24 cellular contexts compared by ENCODE assay signal in genomic region chr15:82146558-82146957, GRCh38.
DNase-seq lines count a peak whose midpoint lies in the region; ATAC-seq, FAIRE-seq and TF ChIP-seq lines count a peak whose summit lies in the region.
"Had no signal": no experiment of that assay in that cellular context is flagged by ENCODE, and none has a peak within 500 bp of the region (broad histone marks: within the 10 kb centered on the region; RNA-seq: fewer than 3 reads in every experiment).

No MANE protein-coding gene starts in this region.

- no peak overlapping the region for H2BK5ac ChIP-seq in mesenchymal stem cell (ENCODE audit: low read depth, low read length, poor library complexity, severe bottlenecking)

- WGBS in SK-N-SH (ENCODE audit: low lambda C conversion rate), result 90% methylated on average over 3 of the region's 3 CpGs
- 89% methylated on average over 2 of the region's 3 CpGs for WGBS in mesenchymal stem cell
- 96% methylated on average over 3 of the region's 3 CpGs for WGBS in thymus

- no peak overlapping the region for H2AFZ ChIP-seq in SK-N-SH (ENCODE audit: low read depth)
- H2AFZ ChIP-seq in mesenchymal stem cell (ENCODE audit: low read depth, low read length), result no peak overlapping the region
- H2AFZ ChIP-seq: neural progenitor cell had no signal

- H3K9me3 ChIP-seq in SK-N-SH, result no peaks in the 10 kb centered on the region
- H3K9me3 ChIP-seq in mesenchymal stem cell (ENCODE audit: control insufficient read depth, low read length), result no peaks in the 10 kb centered on the region
- H3K9me3 ChIP-seq in thymus (ENCODE audit: control insufficient read depth), result no peaks in the 10 kb centered on the region
- H3K9me3 ChIP-seq: body of pancreas, mucosa of descending colon, sigmoid colon, upper lobe of left lung had no signal

- no peaks in the 10 kb centered on the region for H3K4me1 Mint-ChIP-seq in activated CD4-positive, alpha-beta memory T cell treated with anti-CD3 and anti-CD28 coated beads, Interleukin-2, amount 10 ng/mL, durations not matched to agents 7 days and 5 days
- H3K4me1 Mint-ChIP-seq: activated B cell treated with CpG ODN at 0.5 μM for 24 hours; activated naive CD8-positive, alpha-beta T cell treated with anti-CD3 and anti-CD28 coated beads, Interleukin-2, amount 50 U/mL, for 24 hours; CD8-positive, alpha-beta memory T cell; neural progenitor cell had no signal

- H3K36me3 Mint-ChIP-seq in activated CD4-positive, alpha-beta memory T cell treated with anti-CD3 and anti-CD28 coated beads, Interleukin-2, amount 10 ng/mL, durations not matched to agents 7 days and 5 days (ENCODE audit: low read depth), result peaks cover 11% of the 10 kb centered on the region

- H3K4me1 ChIP-seq in SK-N-SH (ENCODE audit: control insufficient read depth in 1 of 2, insufficient read depth in 2 of 2, low read depth in 1 of 2, low read length in 1 of 2), result no peaks in the 10 kb centered on the region; a peak in 1 of 4 replicates
- H3K4me1 ChIP-seq in mesenchymal stem cell (ENCODE audit: control insufficient read depth, insufficient read depth, low read depth, low read length), result peaks cover 2% of the 10 kb centered on the region
- H3K4me1 ChIP-seq in thymus (ENCODE audit: control insufficient read depth, insufficient read depth, low read length), result no peaks in the 10 kb centered on the region
- H3K4me1 ChIP-seq: body of pancreas, neural progenitor cell, sigmoid colon, upper lobe of left lung had no signal

- DNase-seq in SK-N-SH (no peak), brain microvascular endothelial cell (no peak), mesenchymal stem cell (no peak), RCC 7860 (ENCODE audit: low spot score) (no peak)
- DNase-seq in activated CD4-positive, alpha-beta memory T cell treated with anti-CD3 and anti-CD28 coated beads, Interleukin-2, amount 10 ng/mL, durations not matched to agents 7 days and 5 days, result no peak
- DNase-seq: activated B cell treated with CpG ODN at 0.5 μM for 24 hours; activated CD4-positive, alpha-beta memory T cell treated with anti-CD3 and anti-CD28 coated beads for 36 hours; activated gamma-delta T cell; activated naive CD8-positive, alpha-beta T cell treated with anti-CD3 and anti-CD28 coated beads, Interleukin-2, amount 50 U/mL, for 24 hours; CD8-positive, alpha-beta memory T cell; DMS153; Kasumi-1; mucosa of descending colon; NCI-H1694 treated with DMSO at 0.1 percent for 48 hours; NCI-H69; sigmoid colon; upper lobe of left lung had no signal

- no peaks in the 10 kb centered on the region for H3K27me3 Mint-ChIP-seq in activated CD4-positive, alpha-beta memory T cell treated with anti-CD3 and anti-CD28 coated beads, Interleukin-2, amount 10 ng/mL, durations not matched to agents 7 days and 5 days
- H3K27me3 Mint-ChIP-seq: activated B cell treated with CpG ODN at 0.5 μM for 24 hours; activated CD4-positive, alpha-beta memory T cell treated with anti-CD3 and anti-CD28 coated beads for 36 hours; activated naive CD8-positive, alpha-beta T cell treated with anti-CD3 and anti-CD28 coated beads, Interleukin-2, amount 50 U/mL, for 24 hours; CD8-positive, alpha-beta memory T cell had no signal

- no peak overlapping the region for H2BK15ac ChIP-seq in mesenchymal stem cell (ENCODE audit: low read depth, poor library complexity, severe bottlenecking)

- CTCF ChIA-PET in SK-N-SH (lab: Yijun Ruan, JAX), result no interaction called here
- CTCF ChIA-PET in activated CD4-positive, alpha-beta memory T cell treated with anti-CD3 and anti-CD28 coated beads, Interleukin-2, amount 10 ng/mL, durations not matched to agents 7 days and 5 days (lab: Charles Lee), result no interaction called here

- H3K79me2 ChIP-seq in SK-N-SH (ENCODE audit: insufficient read depth), result no peaks in the 10 kb centered on the region

- H3K9me3 Mint-ChIP-seq in activated CD4-positive, alpha-beta memory T cell treated with anti-CD3 and anti-CD28 coated beads, Interleukin-2, amount 10 ng/mL, durations not matched to agents 7 days and 5 days, result no peaks in the 10 kb centered on the region
- H3K9me3 Mint-ChIP-seq: activated B cell treated with CpG ODN at 0.5 μM for 24 hours; activated CD4-positive, alpha-beta memory T cell treated with anti-CD3 and anti-CD28 coated beads for 36 hours; activated naive CD8-positive, alpha-beta T cell treated with anti-CD3 and anti-CD28 coated beads, Interleukin-2, amount 50 U/mL, for 24 hours; CD8-positive, alpha-beta memory T cell; neural progenitor cell had no signal

- H3K36me3 ChIP-seq in SK-N-SH (replicated peaks in 1 of 2; ENCODE audit: control insufficient read depth in 1 of 2, insufficient read depth in 2 of 2, low read length in 1 of 2) (peaks cover 12 to 34% of the 10 kb centered on the region in 2 experiments), brain microvascular endothelial cell (replicated peaks) (no peaks in the 10 kb centered on the region), mesenchymal stem cell (ENCODE audit: control insufficient read depth in 1 of 2, insufficient read depth in 2 of 2, low read depth in 1 of 2, low read length in 2 of 2) (peaks cover 6 to 54% of the 10 kb centered on the region in 2 experiments), thymus (ENCODE audit: control insufficient read depth, insufficient read depth) (peaks cover 7% of the 10 kb centered on the region)
- H3K36me3 ChIP-seq: neural progenitor cell had no signal

- H3K27ac ChIP-seq in SK-N-SH (ENCODE audit: low read depth in 2 of 2, low read length in 1 of 2) (peak overlapping the region in 1 of 2 experiments; percentile 58; a peak in 2 of 4 replicates), brain microvascular endothelial cell (peak overlapping the region; percentile 86), mesenchymal stem cell (ENCODE audit: low read length, poor library complexity, severe bottlenecking) (peak overlapping the region; percentile 22), thymus (ENCODE audit: low read depth) (peak overlapping the region; percentile 11)
- H3K27ac ChIP-seq: 22Rv1, body of pancreas, neural progenitor cell, upper lobe of left lung had no signal

- H3K79me1 ChIP-seq in mesenchymal stem cell (replicated peaks; ENCODE audit: low read length, poor library complexity, severe bottlenecking), result no peaks in the 10 kb centered on the region

- no peak overlapping the region for H2BK12ac ChIP-seq in mesenchymal stem cell (ENCODE audit: low read length in 2 of 2)

- no peaks in the 10 kb centered on the region for H3K27me3 ChIP-seq in SK-N-SH (ENCODE audit: insufficient read depth)
- no peaks in the 10 kb centered on the region for H3K27me3 ChIP-seq in brain microvascular endothelial cell (replicated peaks)
- H3K27me3 ChIP-seq in mesenchymal stem cell (ENCODE audit: control insufficient read depth in 1 of 2, insufficient read depth in 1 of 2, low read length in 2 of 2), result no peaks in the 10 kb centered on the region
- H3K27me3 ChIP-seq in thymus (ENCODE audit: control insufficient read depth, insufficient read depth), result no peaks in the 10 kb centered on the region
- H3K27me3 ChIP-seq: body of pancreas, neural progenitor cell, sigmoid colon, upper lobe of left lung had no signal

- H4K20me1 ChIP-seq in SK-N-SH (ENCODE audit: insufficient read depth), result no peaks in the 10 kb centered on the region

- TF ChIP-seq RAD21 in SK-N-SH (IDR thresholded peaks at IDR 0.05; ENCODE audit: low read length), result no peak

- H3K9me2 ChIP-seq in SK-N-SH, result no peaks in the 10 kb centered on the region

- no peak for TF ChIP-seq CTCF in SK-N-SH (IDR thresholded peaks at IDR 0.05)
- no peak for TF ChIP-seq CTCF in brain microvascular endothelial cell (IDR thresholded peaks at IDR 0.05; ENCODE audit: low read depth, low read length, missing control alignments)

- H3K27ac Mint-ChIP-seq in activated CD4-positive, alpha-beta memory T cell treated with anti-CD3 and anti-CD28 coated beads, Interleukin-2, amount 10 ng/mL, durations not matched to agents 7 days and 5 days, result no peak overlapping the region
- H3K27ac Mint-ChIP-seq: activated CD4-positive, alpha-beta memory T cell treated with anti-CD3 and anti-CD28 coated beads for 36 hours; activated naive CD8-positive, alpha-beta T cell treated with anti-CD3 and anti-CD28 coated beads, Interleukin-2, amount 50 U/mL, for 24 hours; CD8-positive, alpha-beta memory T cell; neural progenitor cell had no signal

- in situ Hi-C loops in brain microvascular endothelial cell (cut with HindIII; ENCODE audit: low pct_ligation_motif_present, low sequenced_read_pairs), result no loop called here

- no peak overlapping the region for H3K14ac ChIP-seq in mesenchymal stem cell (ENCODE audit: low read length in 2 of 2)

- TF ChIP-seq EP300 in SK-N-SH (IDR thresholded peaks at IDR 0.05; ENCODE audit: borderline replicate concordance in 1 of 2, low read depth in 1 of 2, low read length in 1 of 2), result no peak

- no peak overlapping the region for H3K18ac ChIP-seq in mesenchymal stem cell (ENCODE audit: low read depth in 1 of 2, low read length in 2 of 2)

- no peak overlapping the region for H4K91ac ChIP-seq in mesenchymal stem cell (ENCODE audit: low read length)

- no peak for FAIRE-seq in RCC 7860 (lab: Jason Lieb, UNC)
- FAIRE-seq: frontal cortex had no signal

- H2AK5ac ChIP-seq in mesenchymal stem cell (ENCODE audit: low read length, severe bottlenecking), result no peak overlapping the region

- H3K4me3 ChIP-seq in SK-N-SH (ENCODE audit: low read depth in 2 of 2, low read length in 1 of 2), result no peak overlapping the region
- H3K4me3 ChIP-seq in brain microvascular endothelial cell (ENCODE audit: low read depth, low read length), result no peak overlapping the region
- no peak overlapping the region for H3K4me3 ChIP-seq in mesenchymal stem cell (ENCODE audit: insufficient read depth in 1 of 2, low read depth in 1 of 2, low read length in 2 of 2)
- no peak overlapping the region for H3K4me3 ChIP-seq in thymus (ENCODE audit: low read length)
- H3K4me3 ChIP-seq: body of pancreas, mucosa of descending colon, neural progenitor cell, sigmoid colon, upper lobe of left lung had no signal

- H2BK120ac ChIP-seq in mesenchymal stem cell (ENCODE audit: low read depth, low read length), result no peak overlapping the region

- POLR2A ChIA-PET in SK-N-SH (lab: Yijun Ruan, JAX), result no interaction called here
- POLR2A ChIA-PET in activated CD4-positive, alpha-beta memory T cell treated with anti-CD3 and anti-CD28 coated beads, Interleukin-2, amount 10 ng/mL, durations not matched to agents 7 days and 5 days (lab: Charles Lee), result no interaction called here

- no peak overlapping the region for H3K4me3 Mint-ChIP-seq in activated CD4-positive, alpha-beta memory T cell treated with anti-CD3 and anti-CD28 coated beads, Interleukin-2, amount 10 ng/mL, durations not matched to agents 7 days and 5 days
- H3K4me3 Mint-ChIP-seq: activated B cell treated with CpG ODN at 0.5 μM for 24 hours; activated CD4-positive, alpha-beta memory T cell treated with anti-CD3 and anti-CD28 coated beads for 36 hours; activated naive CD8-positive, alpha-beta T cell treated with anti-CD3 and anti-CD28 coated beads, Interleukin-2, amount 50 U/mL, for 24 hours; CD8-positive, alpha-beta memory T cell; neural progenitor cell had no signal

- H3F3A ChIP-seq in SK-N-SH (replicated peaks; ENCODE audit: insufficient read depth), result peaks cover 20% of the 10 kb centered on the region

- H4K8ac ChIP-seq in mesenchymal stem cell (ENCODE audit: low read length), result no peak overlapping the region

- no peak overlapping the region for H3K4me2 ChIP-seq in SK-N-SH
- no peak overlapping the region for H3K4me2 ChIP-seq in mesenchymal stem cell (ENCODE audit: low read length, poor library complexity, severe bottlenecking)
- H3K4me2 ChIP-seq: neural progenitor cell had no signal

- H3K23ac ChIP-seq in mesenchymal stem cell (ENCODE audit: low read length in 2 of 2), result no peak overlapping the region

- no peak overlapping the region for H3K4ac ChIP-seq in mesenchymal stem cell (ENCODE audit: low read depth in 1 of 2, low read length in 2 of 2)

- ATAC-seq in SK-N-SH treated with all-trans-retinoic acid at 6 μM for 48 hours (peak; percentile 22; the same call in 1 of the 3 replicates), GM18511 (IDR thresholded peaks at IDR 0.05; ENCODE audit: unreplicated experiment) (no peak)
- ATAC-seq: activated naive CD8-positive, alpha-beta T cell treated with anti-CD3 and anti-CD28 coated beads, Interleukin-2, amount 50 U/mL, for 24 hours; mucosa of descending colon had no signal

- H3K9ac ChIP-seq in SK-N-SH (no peak overlapping the region), mesenchymal stem cell (ENCODE audit: low read length) (peak overlapping the region; percentile 57)
- H3K9ac ChIP-seq: neural progenitor cell had no signal
